7 cellular contexts compared by ENCODE assay signal in genomic region chr7:112788778-112789343, GRCh38. TPM values are rescaled to one million over a fixed set of nuclear protein-coding genes. Genes with fewer than 3 reads are reported as not detected.
DNase-seq lines count a peak whose midpoint lies in the region; ATAC-seq and TF ChIP-seq lines count a peak whose summit lies in the region.

No MANE protein-coding gene starts in this region.

- CTCF ChIA-PET in HCT116 (lab: Charles Lee) = no interaction called here

- H3K27ac ChIP-seq in HCT116 (ENCODE audit: low read depth, low read length) (peak overlapping the region; percentile 81; the same call in 1 of the 2 replicates), SU-DHL-6 (ENCODE audit: low read depth, low read length) (no peak overlapping the region), skin epidermis (peak overlapping the region in 13 of 21 experiments; percentile 89 to 98 (median 95))

- H3K36me3 ChIP-seq in HCT116 (ENCODE audit: control insufficient read depth in 1 of 2, insufficient read depth in 2 of 2, low read length in 2 of 2) (0 out of 4 replicates have a peak, but pooled peaks cover 0 to 9% of the 10 kb centered on the region in 2 experiments), SU-DHL-6 (ENCODE audit: low read length) (peaks cover 9% of the 10 kb centered on the region; the same call in 1 of the 2 replicates)

- H3K4me3 ChIP-seq in HCT116 (replicated peaks in 1 of 2; ENCODE audit: low read depth in 1 of 2, low read length in 2 of 2) = peak overlapping the region; percentile 75 to 92
- peak overlapping the region; percentile 83 for H3K4me3 ChIP-seq in SU-DHL-6 (ENCODE audit: insufficient read depth, low read length, poor library complexity, severe bottlenecking)
- peak overlapping the region; percentile 90 for H3K4me3 ChIP-seq in fibroblast of the aortic adventitia (ENCODE audit: low read depth, low read length)
- peak overlapping the region; percentile 62 to 88 (median 76) for H3K4me3 ChIP-seq in skin epidermis

- H3K79me2 ChIP-seq in HCT116 (ENCODE audit: insufficient read depth, low read length) (peaks cover 45% of the 10 kb centered on the region), SU-DHL-6 (ENCODE audit: insufficient read depth, low read length) (peaks cover 29% of the 10 kb centered on the region)

- peaks cover 9% of the 10 kb centered on the region; the same call in 1 of the 2 replicates for H3F3A ChIP-seq in SU-DHL-6 (ENCODE audit: insufficient read depth)

- ATAC-seq in HCT116 (no peak), GM18867 (IDR thresholded peaks at IDR 0.05; ENCODE audit: unreplicated experiment) (no peak)

- intact Hi-C loops in HCT116 (cut with micrococcal nuclease) = no loop called here

- H3K4me2 ChIP-seq in HCT116 (ENCODE audit: low read length) (peak overlapping the region; percentile 98), SU-DHL-6 (ENCODE audit: low read depth, low read length, poor library complexity, severe bottlenecking) (peak overlapping the region; percentile 97)

- H3K27me3 ChIP-seq in HCT116 (ENCODE audit: insufficient read depth, low read length) (no peaks in the 10 kb centered on the region), SU-DHL-6 (ENCODE audit: low read length) (no peaks in the 10 kb centered on the region)

- H4K20me1 ChIP-seq in HCT116 (ENCODE audit: insufficient read depth) (no peaks in the 10 kb centered on the region), SU-DHL-6 (ENCODE audit: low read depth, low read length) (no peaks in the 10 kb centered on the region)

- no peak for DNase-seq in HCT116 (ENCODE audit: low read depth, low spot score)
- DNase-seq in fibroblast of the aortic adventitia (ENCODE audit: low read depth) = peak; percentile 3
- no peak for DNase-seq in NCI-H128 (lab: John Stamatoyannopoulos, UW; ENCODE audit: unreplicated experiment)
- no peak for DNase-seq in GM19238 (ENCODE audit: insufficient read length, low spot score)

- H3K9me2 ChIP-seq in HCT116 (ENCODE audit: insufficient read depth) (0 out of 2 replicates have a peak, but pooled peaks cover 4% of the 10 kb centered on the region), SU-DHL-6 (replicated peaks; ENCODE audit: insufficient read depth, low read length) (no peaks in the 10 kb centered on the region)

- no peak for TF ChIP-seq POLR2A in HCT116 (IDR thresholded peaks at IDR 0.05; ENCODE audit: borderline replicate concordance, extremely low read depth, insufficient read depth, insufficient read length)

- H2AFZ ChIP-seq in HCT116 (ENCODE audit: low read depth, low read length, poor library complexity, severe bottlenecking) (no peak overlapping the region), SU-DHL-6 (ENCODE audit: low read depth, low read length, severe bottlenecking) (peak overlapping the region; percentile 95)

- H3K9ac ChIP-seq in HCT116 (ENCODE audit: low read length) = peak overlapping the region; percentile 79
- peak overlapping the region; percentile 69 for H3K9ac ChIP-seq in SU-DHL-6 (ENCODE audit: low read length)

- RAD21 ChIA-PET in HCT116 (lab: Charles Lee; ENCODE audit: low non-redundant PET in 1 of 2, low total read pairs in 2 of 2, uncharacterized antibody in 2 of 2, unreplicated experiment in 2 of 2) = no interaction called here

- H3K4me1 ChIP-seq in HCT116 (ENCODE audit: control insufficient read depth in 1 of 2, insufficient read depth in 2 of 2, low read length in 2 of 2) = peaks cover 4 to 13% of the 10 kb centered on the region in 2 experiments; a peak in 2 of 4 replicates

- H3K9me3 ChIP-seq in HCT116 (ENCODE audit: control insufficient read depth in 1 of 2, insufficient read depth in 1 of 2, low read depth in 1 of 2, low read length in 2 of 2) (no peaks in the 10 kb centered on the region), SU-DHL-6 (ENCODE audit: insufficient read depth, low read length) (no peaks in the 10 kb centered on the region)

- TF ChIP-seq RAD21 in HCT116 (IDR thresholded peaks at IDR 0.05; ENCODE audit: low read depth) = no peak

- no TSS peak for BruUV-seq in HCT116 (replicated peaks; lab: Mats Ljungman, UMichigan)

- TF ChIP-seq CTCF in HCT116 (IDR thresholded peaks at IDR 0.05 in 2 of 3, conservative IDR thresholded peaks at IDR 0.05 in 1 of 3; ENCODE audit: borderline replicate concordance in 1 of 3, insufficient read depth in 1 of 3, low read depth in 2 of 3, low read length in 2 of 3) (no peak), SU-DHL-6 (IDR thresholded peaks at IDR 0.05; ENCODE audit: insufficient read depth, low read length, poor library complexity, severe bottlenecking) (no peak), fibroblast of the aortic adventitia (IDR thresholded peaks at IDR 0.05; ENCODE audit: insufficient read depth, low read length) (no peak)

- POLR2A ChIA-PET in HCT116 (lab: Charles Lee) = no interaction called here

TF ChIP-seq in HCT116, 20 proteins besides CTCF, POLR2A, EP300 and RAD21:
- TF ChIP-seq EZH2phosphoT487 (IDR thresholded peaks at IDR 0.05; ENCODE audit: borderline replicate concordance) = no peak

RNA-seq across cellular contexts. Expression of gene TMEM168, which starts 1.3 kb away (rescaled TPM):
- total RNA-seq in HCT116 (2021; ENCODE audit: unreplicated experiment) = 16.5 TPM
- 11.5 and 13.4 TPM in 2 replicates for polyA plus RNA-seq in HCT116 (2012)
- total RNA-seq in fibroblast of the aortic adventitia (ENCODE audit: low replicate concordance) = 25.6 and 31.6 TPM in 2 replicates
